8 cellular contexts compared by ENCODE assay signal in the genomic region with DNA sequence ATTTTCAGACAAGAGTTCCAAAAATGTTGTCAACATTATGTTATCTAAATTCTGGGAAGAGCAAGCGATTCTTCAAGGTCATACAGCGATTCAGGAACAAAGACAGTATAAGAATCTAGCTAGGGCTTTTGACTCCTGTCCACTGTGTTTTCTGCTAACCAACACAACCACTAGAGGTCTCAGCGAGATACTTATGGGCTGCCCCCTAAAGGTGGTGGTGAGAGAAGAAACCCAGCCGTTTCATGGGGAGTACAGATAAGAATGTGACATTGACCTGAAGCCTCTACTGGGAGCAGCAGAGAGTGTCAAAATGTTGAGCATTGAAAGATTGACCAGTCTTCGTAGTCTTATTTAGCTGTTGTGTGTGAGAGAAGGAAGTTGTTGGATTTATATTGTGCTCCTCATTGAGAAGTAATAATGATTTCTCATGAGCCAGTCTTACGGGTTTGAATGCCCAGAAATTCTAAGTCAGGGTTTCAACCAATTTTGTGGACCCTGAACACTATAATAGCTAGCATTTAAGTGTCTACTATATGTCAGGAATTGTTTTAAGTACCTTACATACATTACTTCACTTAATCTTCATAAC.
DNase-seq lines count a peak whose midpoint lies in the region; ATAC-seq and TF ChIP-seq lines count a peak whose summit lies in the region.

No MANE protein-coding gene starts in this region.

- no peak overlapping the region for H3K14ac ChIP-seq in trophoblast cell (ENCODE audit: low read length)

- peak; percentile 100 for ATAC-seq in HG03558 (IDR thresholded peaks at IDR 0.05; ENCODE audit: extremely low read depth, unreplicated experiment)

- no peak overlapping the region for H2BK12ac ChIP-seq in trophoblast cell (ENCODE audit: low read length)

- H2AFZ ChIP-seq in trophoblast cell (ENCODE audit: insufficient read depth, low read length, poor library complexity): no peak overlapping the region

- H3K4me2 ChIP-seq in trophoblast cell (ENCODE audit: low read length): no peak overlapping the region

- H3K79me1 ChIP-seq in trophoblast cell (ENCODE audit: low read length): no peaks in the 10 kb centered on the region

- H4K91ac ChIP-seq in trophoblast cell (ENCODE audit: low read depth, low read length): no peak overlapping the region

- no peaks in the 10 kb centered on the region for H3K79me2 ChIP-seq in trophoblast cell (ENCODE audit: control insufficient read depth, insufficient read depth, low read length, poor library complexity)

- no peak overlapping the region for H4K12ac ChIP-seq in trophoblast cell (ENCODE audit: low read depth, low read length)

- no CpG with 5 or more reads among the region's 6 CpGs for WGBS in trophoblast cell (ENCODE audit: extremely low coverage, insufficient coverage, insufficient read length)

- no peak overlapping the region for H3K27ac ChIP-seq in trophoblast cell (ENCODE audit: low read depth, low read length)

- H4K8ac ChIP-seq in trophoblast cell (ENCODE audit: low read depth, low read length): no peak overlapping the region

- no peaks in the 10 kb centered on the region for H3K36me3 ChIP-seq in trophoblast cell (ENCODE audit: control insufficient read depth in 1 of 2, insufficient read depth in 2 of 2, low read length in 2 of 2)

- no peak overlapping the region for H3K9ac ChIP-seq in trophoblast cell (ENCODE audit: low read length)

- no peak overlapping the region for H2AK5ac ChIP-seq in trophoblast cell (ENCODE audit: low read length)

- no peaks in the 10 kb centered on the region for H3K9me3 ChIP-seq in trophoblast cell (ENCODE audit: insufficient read depth, low read depth, low read length)

- DNase-seq in DMS53 treated with DMSO at 0.1 percent for 48 hours (lab: John Stamatoyannopoulos, UW; ENCODE audit: unreplicated experiment) (peak; percentile 70), GM20000 (ENCODE audit: low spot score) (peak; percentile 76), NCI-H82 treated with DMSO at 0.1 percent for 48 hours (lab: John Stamatoyannopoulos, UW; ENCODE audit: unreplicated experiment) (peak; percentile 56), fibroblast of the aortic adventitia (ENCODE audit: low read depth) (peak; percentile 70), trophoblast cell (peak; percentile 56 to 81), T1000 (lab: John Stamatoyannopoulos, UW) (no peak)
- peak; percentile 19 for DNase-seq in activated CD8-positive, alpha-beta memory T cell treated with anti-CD3 and anti-CD28 coated beads, Interleukin-2, amount 50 U/mL, for 24 hours (ENCODE audit: extremely low read depth)

- no peaks in the 10 kb centered on the region for H3K4me1 ChIP-seq in trophoblast cell (ENCODE audit: control insufficient read depth in 1 of 2, insufficient read depth in 2 of 2, low read length in 2 of 2)

- H3K4ac ChIP-seq in trophoblast cell (ENCODE audit: low read depth, low read length): no peak overlapping the region

- H3K23ac ChIP-seq in trophoblast cell (ENCODE audit: low read length): no peak overlapping the region

- TF ChIP-seq CTCF in GM20000 (IDR thresholded peaks at IDR 0.05; ENCODE audit: extremely low read depth, missing control alignments) (peak; percentile 81), fibroblast of the aortic adventitia (IDR thresholded peaks at IDR 0.05; ENCODE audit: insufficient read depth, low read length) (peak; percentile 74)

- no peaks in the 10 kb centered on the region for H3K27me3 ChIP-seq in trophoblast cell (ENCODE audit: insufficient read depth, low read length)

- H3K4me3 ChIP-seq in fibroblast of the aortic adventitia (ENCODE audit: low read depth, low read length): no peak overlapping the region
- H3K4me3 ChIP-seq in trophoblast cell (ENCODE audit: low read depth, low read length): no peak overlapping the region

- no peak overlapping the region for H2BK120ac ChIP-seq in trophoblast cell (ENCODE audit: insufficient read depth, low read length, poor library complexity)

- no peak overlapping the region for H2BK5ac ChIP-seq in trophoblast cell (ENCODE audit: low read depth, low read length, poor library complexity)

- no peak overlapping the region for H3K18ac ChIP-seq in trophoblast cell (ENCODE audit: low read length)
